10 cellular contexts compared by ENCODE assay signal in genomic region chr1:180586671-180587155, GRCh38. TPM values are rescaled to one million over a fixed set of nuclear protein-coding genes. Genes with fewer than 3 reads are reported as not detected.
DNase-seq lines count a peak whose midpoint lies in the region; ATAC-seq, FAIRE-seq and TF ChIP-seq lines count a peak whose summit lies in the region.
"Had no signal": no experiment of that assay in that cellular context is flagged by ENCODE, and none has a peak within 500 bp of the region (broad histone marks: within the 10 kb centered on the region; RNA-seq: fewer than 3 reads in every experiment).

No MANE protein-coding gene starts in this region.

- no peaks in the 10 kb centered on the region for H3K9me3 ChIP-seq in endothelial cell of umbilical vein (replicated peaks; ENCODE audit: control insufficient read depth, insufficient read depth, low read length)
- H3K9me3 ChIP-seq in testis = no peaks in the 10 kb centered on the region
- peaks cover 5% of the 10 kb centered on the region for H3K9me3 ChIP-seq in WERI-Rb-1 (ENCODE audit: severe bottlenecking)

- H3K36me3 ChIP-seq in endothelial cell of umbilical vein (ENCODE audit: control insufficient read depth in 2 of 2, extremely low read depth in 1 of 2, insufficient read depth in 2 of 2, low read length in 2 of 2) (no peaks in the 10 kb centered on the region), testis (ENCODE audit: low read depth, missing control alignments) (no peaks in the 10 kb centered on the region), WERI-Rb-1 (no peaks in the 10 kb centered on the region)

- no peak overlapping the region for H3K27ac Mint-ChIP-seq in activated naive CD4-positive, alpha-beta T cell treated with anti-CD3 and anti-CD28 coated beads for 36 hours
- H3K27ac Mint-ChIP-seq: CD4-positive, CD25-positive, alpha-beta regulatory T cell had no signal

- ATAC-seq in GM21717 (IDR thresholded peaks at IDR 0.05; ENCODE audit: unreplicated experiment) = no peak
- no peak for ATAC-seq in HG02970 (IDR thresholded peaks at IDR 0.05; ENCODE audit: low FRiP score, unreplicated experiment)

- H3K9ac ChIP-seq in endothelial cell of umbilical vein (replicated peaks; ENCODE audit: extremely low read depth, insufficient read depth, low read length) = no peak overlapping the region

- CTCF ChIA-PET in activated naive CD4-positive, alpha-beta T cell treated with anti-CD3 and anti-CD28 coated beads for 36 hours (lab: Charles Lee) = interaction anchor here (0.7 kb wide), 1 partner anchor 209 kb away, joined by 8 read pairs; no protein-coding TSS in a partner anchor
- CTCF ChIA-PET in endothelial cell of umbilical vein (lab: Charles Lee) = no interaction called here

- peaks cover 2% of the 10 kb centered on the region for H3K27me3 Mint-ChIP-seq in activated naive CD4-positive, alpha-beta T cell treated with anti-CD3 and anti-CD28 coated beads for 36 hours (ENCODE audit: low read depth)

- intact Hi-C loops in activated naive CD4-positive, alpha-beta T cell treated with anti-CD3 and anti-CD28 coated beads for 36 hours (cut with micrococcal nuclease) = no loop called here
- intact Hi-C loops in endothelial cell of umbilical vein (cut with micrococcal nuclease) (no loop called here), testis (cut with DNase I; ENCODE audit: low total_unique reads) (no loop called here)

- H3K4me1 ChIP-seq in endothelial cell of umbilical vein (ENCODE audit: control insufficient read depth, extremely low read depth, insufficient read depth, low read length) = no peaks in the 10 kb centered on the region
- H3K4me1 ChIP-seq in testis = peaks cover 5% of the 10 kb centered on the region

- 37 to 79% methylated on average over 1 of the region's 1 CpG for WGBS in testis, 2 donors

- peak; percentile 30 for DNase-seq in activated naive CD4-positive, alpha-beta T cell treated with anti-CD3 and anti-CD28 coated beads for 36 hours
- DNase-seq in activated naive CD4-positive, alpha-beta T cell treated with Interleukin-2 at 50 U/mL for 16 hours = no peak
- DNase-seq in NCI-H345 (lab: John Stamatoyannopoulos, UW) (peak; percentile 94), endothelial cell of umbilical vein (ENCODE audit: low read depth, low spot score) (peak; percentile 47), testis (peak; percentile 84), WERI-Rb-1 (no peak)

- TF ChIP-seq POLR2A in endothelial cell of umbilical vein (IDR thresholded peaks at IDR 0.05; ENCODE audit: low read depth, low read length) (no peak), testis (IDR thresholded peaks at IDR 0.05) (no peak)

- no peaks in the 10 kb centered on the region for H3K9me3 Mint-ChIP-seq in activated naive CD4-positive, alpha-beta T cell treated with anti-CD3 and anti-CD28 coated beads for 36 hours

- peaks cover 20% of the 10 kb centered on the region for H3K4me1 Mint-ChIP-seq in activated naive CD4-positive, alpha-beta T cell treated with anti-CD3 and anti-CD28 coated beads for 36 hours (ENCODE audit: low read depth)

- H3K79me2 ChIP-seq in endothelial cell of umbilical vein (ENCODE audit: control insufficient read depth, insufficient read depth, low read length) = no peaks in the 10 kb centered on the region

- H3K27ac ChIP-seq in endothelial cell of umbilical vein (ENCODE audit: insufficient read depth, low read depth, low read length) (no peak overlapping the region), testis (peak overlapping the region in 1 of 2 donors; percentile 68), WERI-Rb-1 (no peak overlapping the region)
- H3K27ac ChIP-seq: SK-N-MC had no signal

- H3K27me3 ChIP-seq in endothelial cell of umbilical vein (ENCODE audit: control insufficient read depth in 2 of 2, insufficient read depth in 2 of 2, low read length in 2 of 2) (peaks cover 0 to 4% of the 10 kb centered on the region in 2 experiments), testis (no peaks in the 10 kb centered on the region), WERI-Rb-1 (ENCODE audit: insufficient read depth, low read depth, severe bottlenecking) (no peaks in the 10 kb centered on the region)

- no peak overlapping the region for H2AFZ ChIP-seq in endothelial cell of umbilical vein (ENCODE audit: low read depth, low read length)

- no peak overlapping the region for H3K4me3 Mint-ChIP-seq in activated naive CD4-positive, alpha-beta T cell treated with anti-CD3 and anti-CD28 coated beads for 36 hours
- H3K4me3 Mint-ChIP-seq: CD4-positive, CD25-positive, alpha-beta regulatory T cell had no signal

- no peaks in the 10 kb centered on the region for H4K20me1 ChIP-seq in endothelial cell of umbilical vein (replicated peaks; ENCODE audit: control insufficient read depth, extremely low read depth, insufficient read depth, low read length)

- BruUV-seq in endothelial cell of umbilical vein (replicated peaks; lab: Mats Ljungman, UMichigan) = no TSS peak

- H3K4me3 ChIP-seq in endothelial cell of umbilical vein (replicated peaks in 1 of 3; ENCODE audit: insufficient read depth in 1 of 3, low read depth in 1 of 3, low read length in 3 of 3) (no peak overlapping the region), testis (no peak overlapping the region), WERI-Rb-1 (ENCODE audit: low read depth, low read length) (no peak overlapping the region)
- H3K4me3 ChIP-seq: SK-N-MC had no signal

- dilution Hi-C loops in endothelial cell of umbilical vein (cut with MboI; ENCODE audit: extremely low pct_ligation_motif_present, low sequenced_read_pairs) = no loop called here

- TF ChIP-seq CTCF in endothelial cell of umbilical vein (IDR thresholded peaks at IDR 0.05; ENCODE audit: extremely low read depth in 1 of 2, insufficient read depth in 1 of 2, low read depth in 1 of 2, low read length in 2 of 2) (no peak), testis (IDR thresholded peaks at IDR 0.05) (no peak), WERI-Rb-1 (IDR thresholded peaks at IDR 0.05; ENCODE audit: low read depth, low read length) (no peak)

- no peaks in the 10 kb centered on the region for H3K9me1 ChIP-seq in endothelial cell of umbilical vein (replicated peaks; ENCODE audit: control insufficient read depth, extremely low read depth, insufficient read depth, low read length)

- FAIRE-seq in endothelial cell of umbilical vein (lab: Jason Lieb, UNC) = no peak

- H3K4me2 ChIP-seq in endothelial cell of umbilical vein (ENCODE audit: insufficient read depth, low read length) = no peak overlapping the region

- no peaks in the 10 kb centered on the region for H3K36me3 Mint-ChIP-seq in activated naive CD4-positive, alpha-beta T cell treated with anti-CD3 and anti-CD28 coated beads for 36 hours (ENCODE audit: low read depth)
- H3K36me3 Mint-ChIP-seq: CD4-positive, CD25-positive, alpha-beta regulatory T cell had no signal

- POLR2A ChIA-PET in endothelial cell of umbilical vein (lab: Charles Lee) = no interaction called here

TF ChIP-seq in endothelial cell of umbilical vein, 7 proteins besides CTCF, POLR2A, EP300 and RAD21:
- no peak for TF ChIP-seq EZH2 (IDR thresholded peaks at IDR 0.05; ENCODE audit: borderline replicate concordance, low read depth, low read length, severe bottlenecking)
- TF ChIP-seq POLR2AphosphoS5 (IDR thresholded peaks at IDR 0.05; ENCODE audit: insufficient read depth, low read depth, low read length) = no peak
- TF ChIP-seq JUN (IDR thresholded peaks at IDR 0.05; ENCODE audit: borderline replicate concordance, insufficient read depth, insufficient read length, low read depth) = no peak
- TF ChIP-seq MYC (IDR thresholded peaks at IDR 0.05; ENCODE audit: low read depth, low read length) = no peak
- TF ChIP-seq MAX (IDR thresholded peaks at IDR 0.05; ENCODE audit: insufficient read depth, insufficient read length) = no peak
- no peak for TF ChIP-seq FOS (IDR thresholded peaks at IDR 0.05; ENCODE audit: borderline replicate concordance, insufficient read depth, low read length)
- no peak for TF ChIP-seq GATA2 (IDR thresholded peaks at IDR 0.05; ENCODE audit: insufficient read depth, insufficient read length, low read depth, low read length)

RNA-seq across cellular contexts. Expression of gene OVAAL, which starts 27.9 kb away (rescaled TPM):
- total RNA-seq in activated naive CD4-positive, alpha-beta T cell treated with anti-CD3 and anti-CD28 coated beads for 36 hours = not detected
- not detected in 2 replicates for total RNA-seq in endothelial cell of umbilical vein
- polyA plus RNA-seq in endothelial cell of umbilical vein = 0.04 TPM in 1 of 2 replicates, not detected in the other
- polyA plus RNA-seq in endothelial cell of umbilical vein (2011; cell fraction: cytosol; rRNA removed) = not detected in 2 replicates
- 0.14 TPM in 1 of 2 replicates, not detected in the other for polyA plus RNA-seq in endothelial cell of umbilical vein (2011; cell fraction: nucleus; rRNA removed)
- 0.14 TPM in 1 of 2 replicates, not detected in the other for polyA plus RNA-seq in endothelial cell of umbilical vein (2012)
- polyA minus RNA-seq in endothelial cell of umbilical vein = not detected in 2 replicates
- not detected for polyA minus RNA-seq in endothelial cell of umbilical vein (2011; cell fraction: cytosol; rRNA and poly(A)+ RNA removed)
- polyA minus RNA-seq in endothelial cell of umbilical vein (2011; cell fraction: nucleus; rRNA and poly(A)+ RNA removed) = not detected in 2 replicates
- total RNA-seq in testis = not detected
- not detected for polyA plus RNA-seq in testis (ENCODE audit: insufficient read depth, low read depth, low replicate concordance)
- total RNA-seq: CD4-positive, CD25-positive, alpha-beta regulatory T cell had no signal
- polyA plus RNA-seq: CD4-positive, CD25-positive, alpha-beta regulatory T cell had no signal

RNA-seq across cellular contexts. Expression of gene XPR1, which starts 45.1 kb away (rescaled TPM):
- 10 to 100 TPM; 14.8 to 18.1 TPM for total RNA-seq in activated naive CD4-positive, alpha-beta T cell treated with anti-CD3 and anti-CD28 coated beads for 36 hours
- total RNA-seq in endothelial cell of umbilical vein (26.7 and 29.3 TPM in 2 replicates), testis (10 to 100 TPM; 71.8 to 76.2 TPM)
- polyA plus RNA-seq in endothelial cell of umbilical vein (14.4 and 23.9 TPM in 2 replicates), testis (ENCODE audit: insufficient read depth, low read depth, low replicate concordance) (34.8 TPM)
- 13.0 and 13.3 TPM in 2 replicates for polyA plus RNA-seq in endothelial cell of umbilical vein (2011; cell fraction: cytosol; rRNA removed)
- 10.9 and 11.5 TPM in 2 replicates for polyA plus RNA-seq in endothelial cell of umbilical vein (2011; cell fraction: nucleus; rRNA removed)
- 15.7 and 24.1 TPM in 2 replicates for polyA plus RNA-seq in endothelial cell of umbilical vein (2012)
- polyA minus RNA-seq in endothelial cell of umbilical vein = 50.7 and 69.7 TPM in 2 replicates
- polyA minus RNA-seq in endothelial cell of umbilical vein (2011; cell fraction: cytosol; rRNA and poly(A)+ RNA removed) = 17.9 TPM
- polyA minus RNA-seq in endothelial cell of umbilical vein (2011; cell fraction: nucleus; rRNA and poly(A)+ RNA removed) = 27.0 and 39.3 TPM in 2 replicates

Comparison
In these comparisons a context has a peak if more than half of its experiments do, and no peak if none do; other contexts are left out.
1. DNase-seq: peak in activated naive CD4-positive, alpha-beta T cell treated with anti-CD3 and anti-CD28 coated beads for 36 hours (single experiment), NCI-H345 (single experiment), endothelial cell of umbilical vein (single experiment) and testis (single experiment); none in activated naive CD4-positive, alpha-beta T cell treated with Interleukin-2 at 50 U/mL for 16 hours (single experiment) and WERI-Rb-1 (single experiment).